ENCODE assay signal across 35 cellular contexts in the genomic region with DNA sequence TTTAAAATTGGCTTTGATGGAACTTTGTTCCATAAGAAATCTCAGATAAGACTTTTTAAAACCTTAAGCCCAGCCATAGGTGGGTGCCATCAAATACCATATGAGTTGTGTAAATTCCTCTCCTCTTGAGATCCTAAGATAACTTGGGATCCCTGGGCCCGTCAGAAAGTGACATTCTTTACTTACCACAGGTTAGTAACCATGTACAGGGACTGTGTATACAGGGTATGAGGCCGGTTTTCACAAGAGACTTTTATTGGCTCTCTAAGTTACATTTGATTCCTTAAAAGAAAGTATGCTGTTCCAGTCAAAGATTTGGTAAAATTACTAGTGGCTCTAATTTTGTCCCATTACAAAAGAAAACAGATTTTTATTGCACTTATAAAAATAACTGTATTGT.
"Had no signal": no experiment of that assay in that cellular context is flagged by ENCODE, and none has a peak within 500 bp of the region (broad histone marks: within the 10 kb centered on the region; RNA-seq: fewer than 3 reads in every experiment).

No MANE protein-coding gene starts in this region.

- DNase-seq: Kasumi-1, MG63, MM.1S, MV-4-11, NCI-H1048, NCI-H1092, NCI-H1092 treated with DMSO at 0.1 percent for 48 hours, NCI-H1105, NCI-H1105 treated with DMSO at 0.1 percent for 48 hours, NCI-H1417, NCI-H1417 treated with DMSO at 0.1 percent for 48 hours, NCI-H1436, NCI-H1436 treated with DMSO at 0.1 percent for 48 hours, NCI-H146, NCI-H1694, NCI-H1694 treated with DMSO at 0.1 percent for 48 hours, NCI-H187, NCI-H187 treated with DMSO at 0.1 percent for 48 hours, NCI-H1930, NCI-H2029, NCI-H2029 treated with DMSO at 0.1 percent for 48 hours, NCI-H2081, NCI-H2081 treated with DMSO at 0.1 percent for 48 hours, NCI-H2107, NCI-H2171, NCI-H2171 treated with DMSO at 0.1 percent for 48 hours, NCI-H2227 treated with DMSO at 0.1 percent for 48 hours, NCI-H226, NCI-H345, NCI-H446, NCI-H446 treated with DMSO at 0.1 percent for 48 hours, NCI-H510A, NCI-H510A treated with DMSO at 0.1 percent for 48 hours, NCI-H524, NCI-H524 treated with DMSO at 0.1 percent for 48 hours had no signal

- H3K4me3 ChIP-seq: MG63 had no signal

- H3K27me3 ChIP-seq: MG63 had no signal

- H3K36me3 ChIP-seq: MG63 had no signal

- H3K9me3 ChIP-seq: MG63 had no signal
